2 cellular contexts compared by ENCODE assay signal in genomic region chr7:2880882-2881281, GRCh38.
TF ChIP-seq lines count a peak whose summit lies in the region.

No MANE protein-coding gene starts in this region.

TF ChIP-seq in SK-N-SH, 30 proteins besides CTCF, POLR2A, EP300 and RAD21 (continued from another document):
- TF ChIP-seq, protein P1, sequence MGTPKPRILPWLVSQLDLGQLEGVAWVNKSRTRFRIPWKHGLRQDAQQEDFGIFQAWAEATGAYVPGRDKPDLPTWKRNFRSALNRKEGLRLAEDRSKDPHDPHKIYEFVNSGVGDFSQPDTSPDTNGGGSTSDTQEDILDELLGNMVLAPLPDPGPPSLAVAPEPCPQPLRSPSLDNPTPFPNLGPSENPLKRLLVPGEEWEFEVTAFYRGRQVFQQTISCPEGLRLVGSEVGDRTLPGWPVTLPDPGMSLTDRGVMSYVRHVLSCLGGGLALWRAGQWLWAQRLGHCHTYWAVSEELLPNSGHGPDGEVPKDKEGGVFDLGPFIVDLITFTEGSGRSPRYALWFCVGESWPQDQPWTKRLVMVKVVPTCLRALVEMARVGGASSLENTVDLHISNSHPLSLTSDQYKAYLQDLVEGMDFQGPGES (IDR thresholded peaks at IDR 0.05; ENCODE audit: low read depth, low read length), result no peak
- TF ChIP-seq TEAD4 (IDR thresholded peaks at IDR 0.05; ENCODE audit: borderline replicate concordance, insufficient read depth), result no peak
- no peak for TF ChIP-seq MXI1 (IDR thresholded peaks at IDR 0.05; ENCODE audit: low read depth, low read length)
- no peak for TF ChIP-seq TAF1 (IDR thresholded peaks at IDR 0.05; ENCODE audit: borderline replicate concordance, low read depth, low read length)
- no peak for TF ChIP-seq RCOR1 (IDR thresholded peaks at IDR 0.05; ENCODE audit: low read length)
- no peak for TF ChIP-seq EZH2phosphoT487 (IDR thresholded peaks at IDR 0.05; ENCODE audit: borderline replicate concordance, low read depth)
- TF ChIP-seq NRF1 (IDR thresholded peaks at IDR 0.05; ENCODE audit: low read depth, low read length), result no peak
- TF ChIP-seq GATA2 (CRISPR knock-in tag; IDR thresholded peaks at IDR 0.05), result no peak
- no peak for TF ChIP-seq YY1 (IDR thresholded peaks at IDR 0.05; ENCODE audit: low read depth)
- TF ChIP-seq NFIC (IDR thresholded peaks at IDR 0.05; ENCODE audit: borderline replicate concordance), result no peak
- TF ChIP-seq GABPA (IDR thresholded peaks at IDR 0.05; ENCODE audit: low read depth), result no peak

TF ChIP-seq in SK-N-SH treated with all-trans-retinoic acid at 6 μM for 48 hours, 23 proteins besides CTCF, POLR2A, EP300 and RAD21 (continued from another document):
- TF ChIP-seq TCF4 (CRISPR knock-in tag; IDR thresholded peaks at IDR 0.05; ENCODE audit: borderline replicate concordance) (no peak), CSDC2 (CRISPR knock-in tag; IDR thresholded peaks at IDR 0.05) (no peak), GLIS3 (CRISPR knock-in tag; IDR thresholded peaks at IDR 0.05) (no peak), ESRRG (CRISPR knock-in tag; IDR thresholded peaks at IDR 0.05) (no peak), ZFP30 (CRISPR knock-in tag; IDR thresholded peaks at IDR 0.05) (no peak), ZNF8 (CRISPR knock-in tag; IDR thresholded peaks at IDR 0.05) (no peak)
